In the genomic region with DNA sequence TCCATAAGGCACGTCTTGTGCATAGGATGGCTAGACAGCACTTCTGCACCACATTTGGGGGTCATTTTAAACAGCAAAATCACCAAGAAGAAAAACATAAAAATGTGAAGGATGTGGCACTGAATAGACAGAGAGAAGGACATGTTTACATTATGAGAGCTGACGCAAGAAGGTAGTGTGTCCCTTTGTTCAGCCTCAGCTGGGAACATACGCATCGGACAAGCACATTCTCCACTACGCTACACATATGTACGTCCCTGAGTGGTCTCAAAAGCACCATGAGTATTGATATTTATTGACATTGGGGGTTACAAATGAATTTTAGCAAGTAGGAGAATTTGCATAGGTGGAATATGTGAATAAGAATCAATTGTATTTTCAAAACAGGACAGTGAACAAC, we compare ENCODE assay signal across 17 cellular contexts. TPM values are rescaled to one million over a fixed set of nuclear protein-coding genes. Genes with fewer than 3 reads are reported as not detected.
A peak's percentile ranks its signal among the peaks of the same experiment; 100 is the strongest.
DNase-seq lines count a peak whose midpoint lies in the region; TF ChIP-seq lines count a peak whose summit lies in the region.
"Had no signal": no experiment of that assay in that cellular context is flagged by ENCODE, and none has a peak within 500 bp of the region (broad histone marks: within the 10 kb centered on the region; RNA-seq: fewer than 3 reads in every experiment).

No MANE protein-coding gene starts in this region.

- no peaks in the 10 kb centered on the region for H3K27me3 ChIP-seq in WERI-Rb-1 (ENCODE audit: insufficient read depth, low read depth, severe bottlenecking)

- H3K36me3 Mint-ChIP-seq in glutamatergic neuron (ENCODE audit: unreplicated experiment), result peaks cover 4% of the 10 kb centered on the region
- no peaks in the 10 kb centered on the region for H3K36me3 Mint-ChIP-seq in mesothelial cell of epicardium

- no peaks in the 10 kb centered on the region for H3K9me3 ChIP-seq in WERI-Rb-1 (ENCODE audit: severe bottlenecking)

- H3K36me3 ChIP-seq in WERI-Rb-1, result no peaks in the 10 kb centered on the region

- H3K27me3 Mint-ChIP-seq in glutamatergic neuron (ENCODE audit: unreplicated experiment) (peaks cover 4% of the 10 kb centered on the region), mesothelial cell of epicardium (ENCODE audit: low read depth) (no peaks in the 10 kb centered on the region)

- H3K9me3 Mint-ChIP-seq in glutamatergic neuron (ENCODE audit: unreplicated experiment), result peaks cover 2% of the 10 kb centered on the region
- no peaks in the 10 kb centered on the region for H3K9me3 Mint-ChIP-seq in mesothelial cell of epicardium

- TF ChIP-seq CTCF in glutamatergic neuron (IDR thresholded peaks at IDR 0.05; ENCODE audit: partially characterized antibody, unreplicated experiment) (no peak), mesothelial cell of epicardium (IDR thresholded peaks at IDR 0.05; ENCODE audit: unreplicated experiment) (no peak), WERI-Rb-1 (IDR thresholded peaks at IDR 0.05; ENCODE audit: low read depth, low read length) (no peak)

- H3K27ac ChIP-seq in WERI-Rb-1, result no peak overlapping the region
- H3K27ac ChIP-seq: 22Rv1 had no signal

- peaks cover 28% of the 10 kb centered on the region for H3K4me1 Mint-ChIP-seq in glutamatergic neuron (ENCODE audit: low read depth, unreplicated experiment)
- no peaks in the 10 kb centered on the region for H3K4me1 Mint-ChIP-seq in mesothelial cell of epicardium
- H3K4me1 Mint-ChIP-seq: B cell had no signal

- H3K4me3 Mint-ChIP-seq in glutamatergic neuron (ENCODE audit: unreplicated experiment), result no peak overlapping the region
- no peak overlapping the region for H3K4me3 Mint-ChIP-seq in mesothelial cell of epicardium
- H3K4me3 Mint-ChIP-seq: B cell had no signal

- H3K27ac Mint-ChIP-seq in glutamatergic neuron (ENCODE audit: unreplicated experiment) (peak overlapping the region; percentile 46), mesothelial cell of epicardium (no peak overlapping the region)
- H3K27ac Mint-ChIP-seq: B cell had no signal

- no peak overlapping the region for H3K4me3 ChIP-seq in WERI-Rb-1 (ENCODE audit: low read depth, low read length)

- DNase-seq in DMS53 (lab: John Stamatoyannopoulos, UW) (peak; percentile 71), DMS53 treated with DMSO at 0.1 percent for 48 hours (lab: John Stamatoyannopoulos, UW; ENCODE audit: unreplicated experiment) (no peak), NCI-H2029 (lab: John Stamatoyannopoulos, UW) (peak; percentile 36), NCI-H748 (lab: John Stamatoyannopoulos, UW; ENCODE audit: unreplicated experiment) (peak; percentile 68), glutamatergic neuron (no peak), mesothelial cell of epicardium (ENCODE audit: low spot score in 2 of 2, unreplicated experiment in 2 of 2) (no peak), WERI-Rb-1 (no peak)
- no peak for DNase-seq in stimulated activated CD4-positive, alpha-beta T cell treated with anti-CD3 and anti-CD28 coated beads, Interleukin-12 subunit alpha, Interleukin-12 subunit beta, amount 100 ng/mL, for 4 hours
- DNase-seq: COR-L47, GOT3, NCI-H526 treated with DMSO at 0.1 percent for 48 hours, SIG-M5, T-helper 1 cell, T-helper 9 cell had no signal

RNA-seq across cellular contexts. Expression of gene DDC, which starts 20.2 kb away (rescaled TPM):
- total RNA-seq in glutamatergic neuron (ENCODE audit: unreplicated experiment) (3.8 TPM), mesothelial cell of epicardium (not detected in 3 replicates)
- total RNA-seq: B cell, RPMI7951 had no signal

Comparison
In these comparisons a context has a peak if more than half of its experiments do, and no peak if none do; other contexts are left out.
1. DNase-seq: peak in DMS53 (single experiment), NCI-H2029 (single experiment) and NCI-H748 (single experiment); none in DMS53 treated with DMSO at 0.1 percent for 48 hours (single experiment), glutamatergic neuron (single experiment), stimulated activated CD4-positive, alpha-beta T cell treated with anti-CD3 and anti-CD28 coated beads, Interleukin-12 subunit alpha, Interleukin-12 subunit beta, amount 100 ng/mL, for 4 hours (single experiment), mesothelial cell of epicardium (0 of 2) and WERI-Rb-1 (single experiment).